18 cellular contexts compared by ENCODE assay signal in genomic region chrX:111928457-111928856, GRCh38. TPM values are rescaled to one million over a fixed set of nuclear protein-coding genes. Genes with fewer than 3 reads are reported as not detected.
DNase-seq lines count a peak whose midpoint lies in the region; TF ChIP-seq lines count a peak whose summit lies in the region.
"Had no signal": no experiment of that assay in that cellular context is flagged by ENCODE, and none has a peak within 500 bp of the region (broad histone marks: within the 10 kb centered on the region; RNA-seq: fewer than 3 reads in every experiment).

No MANE protein-coding gene starts in this region.

- H3K23me2 ChIP-seq in H9 (ENCODE audit: insufficient read length, low read depth, low read length, poor library complexity, severe bottlenecking): no peaks in the 10 kb centered on the region

- H3K79me1 ChIP-seq in H9 (ENCODE audit: insufficient read depth, low read depth, low read length, poor library complexity, severe bottlenecking): no peaks in the 10 kb centered on the region

- no peak overlapping the region for H4K5ac ChIP-seq in H9 (ENCODE audit: insufficient read length, low read depth, low read length)

- no peaks in the 10 kb centered on the region for H3K27me3 Mint-ChIP-seq in H9 (ENCODE audit: low read depth)
- H3K27me3 Mint-ChIP-seq: B cell had no signal

- H2BK120ac ChIP-seq in H9 (ENCODE audit: low read depth, low read length, poor library complexity, severe bottlenecking): no peak overlapping the region

- no peak overlapping the region for H2BK12ac ChIP-seq in H9 (ENCODE audit: insufficient read length, low read depth, low read length)

- H4K8ac ChIP-seq in H9 (replicated peaks; ENCODE audit: insufficient read length, low read depth, low read length): no peak overlapping the region

- intact Hi-C loops in cardiac septum (cut with DNase I): no loop called here

- no peaks in the 10 kb centered on the region for H3K4me1 ChIP-seq in H9 (ENCODE audit: insufficient read depth, low read length)
- H3K4me1 ChIP-seq: BLaER1, Caco-2 had no signal

- no peak overlapping the region for H3K18ac ChIP-seq in H9 (ENCODE audit: insufficient read length, low read depth, low read length)

- no peak overlapping the region for H3K9ac ChIP-seq in H9 (ENCODE audit: extremely low read depth, insufficient read length, low read length)
- H3K9ac ChIP-seq: BLaER1 had no signal

- no peak overlapping the region for H3T11ph ChIP-seq in H9 (ENCODE audit: low read length)

- H3K9me3 Mint-ChIP-seq in H9: no peaks in the 10 kb centered on the region
- H3K9me3 Mint-ChIP-seq: CD8-positive, alpha-beta T cell had no signal

- no peak overlapping the region for H2BK15ac ChIP-seq in H9 (ENCODE audit: low read depth, low read length)

- H3K4me2 ChIP-seq in H9 (ENCODE audit: insufficient read depth, insufficient read length, low read length): no peak overlapping the region
- H3K4me2 ChIP-seq: BLaER1 had no signal

- DNase-seq in NCI-H1105 treated with DMSO at 0.1 percent for 48 hours (lab: John Stamatoyannopoulos, UW): peak; percentile 9
- no peak for DNase-seq in NCI-H1105 (lab: John Stamatoyannopoulos, UW)
- peak; percentile 1 for DNase-seq in NCI-H69 (lab: John Stamatoyannopoulos, UW)
- peak; percentile 14 for DNase-seq in iPS-NIHi7 (ENCODE audit: extremely low spot score)
- DNase-seq in stimulated activated CD8-positive, alpha-beta memory T cell treated with anti-CD3 and anti-CD28 coated beads, Interleukin-4, amount 100 ng/mL, for 48 hours: no peak
- DNase-seq in cardiac septum (ENCODE audit: low spot score): no peak
- DNase-seq in H9: no peak
- DNase-seq: Caco-2; CD4-positive, CD25-positive, alpha-beta regulatory T cell; CD8-positive, alpha-beta T cell; DMS153; DND-41; H7 had no signal

- no peak overlapping the region for H3K56ac ChIP-seq in H9 (ENCODE audit: insufficient read length, low read depth, low read length)

- no peaks in the 10 kb centered on the region for H3K27me3 ChIP-seq in H9 (ENCODE audit: insufficient read depth, low read length)

- peaks cover 7 to 14% of the 10 kb centered on the region in 2 experiments for H3K4me1 Mint-ChIP-seq in H9
- H3K4me1 Mint-ChIP-seq: B cell; CD4-positive, CD25-positive, alpha-beta regulatory T cell had no signal

- H4K91ac ChIP-seq in H9 (ENCODE audit: insufficient read length, low read depth, low read length): no peak overlapping the region

- peak overlapping the region in 1 of 3 experiments; percentile 82; a peak in 1 of 7 replicates for H3K27ac Mint-ChIP-seq in H9
- H3K27ac Mint-ChIP-seq: B cell; CD4-positive, CD25-positive, alpha-beta regulatory T cell; CD8-positive, alpha-beta T cell had no signal

- H2BK20ac ChIP-seq in H9 (ENCODE audit: low read depth, low read length, poor library complexity, severe bottlenecking): no peak overlapping the region

- H3K36me3 Mint-ChIP-seq in H9 (ENCODE audit: insufficient read depth in 1 of 3, low read depth in 3 of 3): no peaks in the 10 kb centered on the region
- H3K36me3 Mint-ChIP-seq: CD4-positive, CD25-positive, alpha-beta regulatory T cell; CD8-positive, alpha-beta T cell had no signal

- no peak overlapping the region for H3K14ac ChIP-seq in H9 (ENCODE audit: insufficient read depth, low read length)

- no peak overlapping the region for H3K4ac ChIP-seq in H9 (ENCODE audit: low read depth, low read length)

- H2AK5ac ChIP-seq in H9 (ENCODE audit: insufficient read length, low read length): no peak overlapping the region

- no peaks in the 10 kb centered on the region for H4K20me1 ChIP-seq in H9 (ENCODE audit: control insufficient read depth, insufficient read depth, insufficient read length)
- H4K20me1 ChIP-seq: BLaER1 had no signal

- no CpG with 5 or more reads among the region's 4 CpGs for WGBS in H9 (ENCODE audit: extremely low coverage, insufficient read length, low lambda C conversion rate)

- no peaks in the 10 kb centered on the region for H3K79me2 ChIP-seq in H9 (ENCODE audit: insufficient read depth, low read length)

- no peak overlapping the region for H3K23ac ChIP-seq in H9 (ENCODE audit: insufficient read length, low read depth, low read length)

- no peak for TF ChIP-seq CTCF in H9 (conservative IDR thresholded peaks at IDR 0.05)

- H3K4me3 Mint-ChIP-seq in H9: no peak overlapping the region
- H3K4me3 Mint-ChIP-seq: B cell; CD4-positive, CD25-positive, alpha-beta regulatory T cell; CD8-positive, alpha-beta T cell had no signal

- no peak overlapping the region for H2AFZ ChIP-seq in H9 (ENCODE audit: low read length)

- H3K27ac ChIP-seq in H9 (ENCODE audit: insufficient read length, low read depth, low read length): no peak overlapping the region
- H3K27ac ChIP-seq: 22Rv1, BLaER1, C4-2B had no signal

- H3K9me3 ChIP-seq in H9 (ENCODE audit: control insufficient read depth, low read depth, low read length): no peaks in the 10 kb centered on the region
- H3K9me3 ChIP-seq: BLaER1, Caco-2 had no signal

- no peak overlapping the region for H2BK5ac ChIP-seq in H9 (ENCODE audit: insufficient read length, low read length)

RNA-seq across cellular contexts. Expression of gene TRPC5OS, which starts 52.5 kb away (rescaled TPM):
- total RNA-seq in cardiac septum: not detected
- total RNA-seq in H9 (2021): not detected in 2 replicates
- total RNA-seq: B cell; Caco-2; CD4-positive, CD25-positive, alpha-beta regulatory T cell; CD8-positive, alpha-beta T cell; H1 had no signal

Comparison
In these comparisons a context has a peak if more than half of its experiments do, and no peak if none do; other contexts are left out.
1. DNase-seq: peak in NCI-H1105 treated with DMSO at 0.1 percent for 48 hours (single experiment), NCI-H69 (single experiment) and iPS-NIHi7 (single experiment); none in NCI-H1105 (single experiment), stimulated activated CD8-positive, alpha-beta memory T cell treated with anti-CD3 and anti-CD28 coated beads, Interleukin-4, amount 100 ng/mL, for 48 hours (single experiment), cardiac septum (single experiment) and H9 (single experiment).